23 cellular contexts compared by ENCODE assay signal in the genomic region with DNA sequence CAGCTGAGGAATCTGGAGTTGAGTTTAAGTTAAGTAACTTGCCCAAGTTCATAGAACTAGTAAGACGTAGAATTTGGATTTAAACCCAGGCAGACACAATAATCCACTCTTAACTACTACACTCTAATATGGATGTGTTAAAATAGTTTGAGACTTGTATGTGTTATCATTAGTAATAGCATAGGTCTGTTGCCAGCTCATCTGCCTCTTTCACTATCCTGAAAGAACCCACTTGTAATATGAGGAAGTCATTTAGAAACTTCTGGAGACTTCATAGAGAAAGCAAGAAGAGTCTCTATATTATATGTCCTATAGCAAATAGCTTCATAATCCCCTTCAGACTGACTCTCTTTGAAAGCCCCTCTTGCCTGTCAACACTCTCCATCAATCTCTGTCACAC. TPM values are rescaled to one million over a fixed set of nuclear protein-coding genes. Genes with fewer than 3 reads are reported as not detected.
DNase-seq lines count a peak whose midpoint lies in the region; ATAC-seq and TF ChIP-seq lines count a peak whose summit lies in the region.
"Had no signal": no experiment of that assay in that cellular context is flagged by ENCODE, and none has a peak within 500 bp of the region (broad histone marks: within the 10 kb centered on the region; RNA-seq: fewer than 3 reads in every experiment).

No MANE protein-coding gene starts in this region.

- no peaks in the 10 kb centered on the region for H4K20me1 ChIP-seq in osteoblast (ENCODE audit: insufficient read depth, low read length)
- H4K20me1 ChIP-seq: BLaER1 treated with 17β-estradiol and CSF1 and Interleukin-3, amounts not matched to agents 10 nM and 100 nM had no signal

- no peak for DNase-seq in memory B cell (ENCODE audit: low spot score in 2 of 2)
- no peak for DNase-seq in glutamatergic neuron
- DNase-seq in germinal center (ENCODE audit: low spot score) = no peak
- DNase-seq in NCI-H446 treated with DMSO at 0.1 percent for 48 hours (lab: John Stamatoyannopoulos, UW) = no peak
- no peak for DNase-seq in osteoblast (ENCODE audit: insufficient read length, low spot score, missing footprints)
- DNase-seq: AML-193; BE2C; CD4-positive, alpha-beta T cell; CD8-positive, alpha-beta memory T cell; DMS 273 treated with DMSO at 0.1 percent for 48 hours; DMS79; EL; GDM1; GM23248; H7; HCEC 1CT had no signal

- no peaks in the 10 kb centered on the region for H3K36me3 Mint-ChIP-seq in memory B cell
- H3K36me3 Mint-ChIP-seq in glutamatergic neuron (ENCODE audit: unreplicated experiment) = no peaks in the 10 kb centered on the region
- H3K36me3 Mint-ChIP-seq: CD14-positive monocyte; CD8-positive, alpha-beta memory T cell had no signal

- no peak overlapping the region for H3K27ac ChIP-seq in osteoblast (ENCODE audit: low read depth, low read length)
- H3K27ac ChIP-seq: 22Rv1; BLaER1 treated with 17β-estradiol and CSF1 and Interleukin-3, amounts not matched to agents 10 nM and 100 nM; GM23248 had no signal

- H3K4me3 Mint-ChIP-seq in memory B cell (no peak overlapping the region), glutamatergic neuron (ENCODE audit: unreplicated experiment) (no peak overlapping the region)
- H3K4me3 Mint-ChIP-seq: CD14-positive monocyte; CD4-positive, alpha-beta T cell; CD8-positive, alpha-beta memory T cell had no signal

- no peaks in the 10 kb centered on the region for H3K4me1 ChIP-seq in osteoblast (ENCODE audit: insufficient read depth, low read length)
- H3K4me1 ChIP-seq: BE2C; BLaER1 treated with 17β-estradiol and CSF1 and Interleukin-3, amounts not matched to agents 10 nM and 100 nM had no signal

- H2AFZ ChIP-seq in osteoblast (ENCODE audit: low read length) = no peak overlapping the region
- H2AFZ ChIP-seq: GM23248 had no signal

- H3K27me3 ChIP-seq in osteoblast (ENCODE audit: insufficient read depth, low read length) = no peaks in the 10 kb centered on the region
- H3K27me3 ChIP-seq: BE2C; BLaER1 treated with 17β-estradiol and CSF1 and Interleukin-3, amounts not matched to agents 10 nM and 100 nM had no signal

- ATAC-seq in GM18511 (IDR thresholded peaks at IDR 0.05; ENCODE audit: unreplicated experiment) (peak; percentile 52), GM19324 (IDR thresholded peaks at IDR 0.05; ENCODE audit: low FRiP score, unreplicated experiment) (peak; percentile 20), HG02981 (IDR thresholded peaks at IDR 0.05; ENCODE audit: unreplicated experiment) (peak; percentile 35), memory B cell (ENCODE audit: low read depth) (no peak)

- H3K36me3 ChIP-seq in osteoblast (ENCODE audit: insufficient read depth, low read length) = no peaks in the 10 kb centered on the region
- H3K36me3 ChIP-seq: BE2C; BLaER1 treated with 17β-estradiol and CSF1 and Interleukin-3, amounts not matched to agents 10 nM and 100 nM had no signal

- no peaks in the 10 kb centered on the region for H3K9me3 ChIP-seq in osteoblast (ENCODE audit: low read depth, low read length)
- H3K9me3 ChIP-seq: BE2C; BLaER1 treated with 17β-estradiol and CSF1 and Interleukin-3, amounts not matched to agents 10 nM and 100 nM had no signal

- H3K27ac Mint-ChIP-seq in memory B cell (peak overlapping the region; percentile 60), glutamatergic neuron (ENCODE audit: unreplicated experiment) (no peak overlapping the region)
- H3K27ac Mint-ChIP-seq: CD14-positive monocyte; CD4-positive, alpha-beta T cell; CD8-positive, alpha-beta memory T cell had no signal

- H3K4me2 ChIP-seq in osteoblast (ENCODE audit: insufficient read depth, low read length) = no peak overlapping the region
- H3K4me2 ChIP-seq: BLaER1 treated with 17β-estradiol and CSF1 and Interleukin-3, amounts not matched to agents 10 nM and 100 nM had no signal

- peaks cover 6% of the 10 kb centered on the region for H3K27me3 Mint-ChIP-seq in memory B cell
- H3K27me3 Mint-ChIP-seq in glutamatergic neuron (ENCODE audit: unreplicated experiment) = no peaks in the 10 kb centered on the region
- H3K27me3 Mint-ChIP-seq: CD8-positive, alpha-beta memory T cell had no signal

- no peaks in the 10 kb centered on the region for H3K9me3 Mint-ChIP-seq in memory B cell
- no peaks in the 10 kb centered on the region for H3K9me3 Mint-ChIP-seq in glutamatergic neuron (ENCODE audit: unreplicated experiment)
- H3K9me3 Mint-ChIP-seq: CD4-positive, alpha-beta T cell; CD8-positive, alpha-beta memory T cell had no signal

- TF ChIP-seq CTCF in glutamatergic neuron (IDR thresholded peaks at IDR 0.05; ENCODE audit: partially characterized antibody, unreplicated experiment) (no peak), osteoblast (IDR thresholded peaks at IDR 0.05; ENCODE audit: extremely low read depth, low read depth, low read length) (no peak)

- no peaks in the 10 kb centered on the region for H3K4me1 Mint-ChIP-seq in memory B cell
- no peaks in the 10 kb centered on the region for H3K4me1 Mint-ChIP-seq in glutamatergic neuron (ENCODE audit: low read depth, unreplicated experiment)
- H3K4me1 Mint-ChIP-seq: CD14-positive monocyte; CD8-positive, alpha-beta memory T cell had no signal

- no peak overlapping the region for H3K4me3 ChIP-seq in osteoblast (ENCODE audit: insufficient read depth, low read length)
- H3K4me3 ChIP-seq: BLaER1 treated with 17β-estradiol and CSF1 and Interleukin-3, amounts not matched to agents 10 nM and 100 nM; GM23248 had no signal

- H3K79me2 ChIP-seq in osteoblast (ENCODE audit: insufficient read depth, low read length) = no peaks in the 10 kb centered on the region

RNA-seq across cellular contexts. Expression of a gene that starts 43.0 kb away (rescaled TPM):
- total RNA-seq in glutamatergic neuron (ENCODE audit: unreplicated experiment) = not detected
- not detected in 2 replicates for total RNA-seq in osteoblast
- total RNA-seq: CD4-positive, alpha-beta T cell; CD8-positive, alpha-beta memory T cell; GM23248; H7 had no signal

RNA-seq across cellular contexts. Expression of a gene that starts 46.7 kb away (rescaled TPM):
- total RNA-seq in glutamatergic neuron (ENCODE audit: unreplicated experiment) (not detected), osteoblast (not detected in 2 replicates)
- total RNA-seq: CD4-positive, alpha-beta T cell; CD8-positive, alpha-beta memory T cell; GM23248; H1; H7 had no signal
